1 cellular context compared by ENCODE assay signal in genomic region chr19:5800361-5801270, GRCh38.
TF ChIP-seq lines count a peak whose summit lies in the region.

No MANE protein-coding gene starts in this region.

TF ChIP-seq in HepG2, 621 proteins besides CTCF, POLR2A, EP300 and RAD21 (continued from another document and continues in another):
- TF ChIP-seq FOXP4 (CRISPR knock-in tag; IDR thresholded peaks at IDR 0.05): 0 out of 2 replicates have a peak, but pooled peaks have one; percentile 15
- no peak for TF ChIP-seq TSC22D2 (CRISPR knock-in tag; IDR thresholded peaks at IDR 0.05; ENCODE audit: borderline replicate concordance)
- TF ChIP-seq ZFP82 (CRISPR knock-in tag; IDR thresholded peaks at IDR 0.05; ENCODE audit: borderline replicate concordance): no peak
- TF ChIP-seq ZNF609 (CRISPR knock-in tag; IDR thresholded peaks at IDR 0.05; ENCODE audit: borderline replicate concordance): peak; percentile 45; the same call in 1 of the 2 replicates
- TF ChIP-seq DMAP1 (CRISPR knock-in tag; IDR thresholded peaks at IDR 0.05): peak; percentile 58; the same call in 1 of the 2 replicates
- TF ChIP-seq SMAD1 (CRISPR knock-in tag; IDR thresholded peaks at IDR 0.05; ENCODE audit: borderline replicate concordance, low read depth): no peak
- TF ChIP-seq PAWR (CRISPR knock-in tag; IDR thresholded peaks at IDR 0.05; ENCODE audit: borderline replicate concordance): no peak
- peak; percentile 35; the same call in 1 of the 2 replicates for TF ChIP-seq ZNF691 (CRISPR knock-in tag; IDR thresholded peaks at IDR 0.05; ENCODE audit: borderline replicate concordance, low read depth)
- TF ChIP-seq KAT7 (CRISPR knock-in tag; IDR thresholded peaks at IDR 0.05; ENCODE audit: borderline replicate concordance): no peak
- TF ChIP-seq NFIB (CRISPR knock-in tag; IDR thresholded peaks at IDR 0.05; ENCODE audit: borderline replicate concordance): no peak
- peak; percentile 78; the same call in 1 of the 2 replicates for TF ChIP-seq SIX1 (CRISPR knock-in tag; IDR thresholded peaks at IDR 0.05; ENCODE audit: borderline replicate concordance)
- TF ChIP-seq THYN1 (CRISPR knock-in tag; IDR thresholded peaks at IDR 0.05; ENCODE audit: borderline replicate concordance, low read depth): no peak
- TF ChIP-seq HMG20A (CRISPR knock-in tag; IDR thresholded peaks at IDR 0.05; ENCODE audit: borderline replicate concordance): peak; percentile 28; the same call in 1 of the 2 replicates
- TF ChIP-seq ZNF569 (CRISPR knock-in tag; IDR thresholded peaks at IDR 0.05; ENCODE audit: borderline replicate concordance): no peak
- TF ChIP-seq PREB (CRISPR knock-in tag; IDR thresholded peaks at IDR 0.05): no peak
- TF ChIP-seq MAZ (IDR thresholded peaks at IDR 0.05; ENCODE audit: borderline replicate concordance, low read depth, low read length): no peak
- TF ChIP-seq MAZ (CRISPR knock-in tag; IDR thresholded peaks at IDR 0.05; ENCODE audit: low read depth): peak; percentile 17; the same call in 1 of the 2 replicates
- peak; percentile 33; the same call in 1 of the 2 replicates for TF ChIP-seq KDM2A (CRISPR knock-in tag; IDR thresholded peaks at IDR 0.05; ENCODE audit: borderline replicate concordance, low read depth)
- TF ChIP-seq KLF6 (CRISPR knock-in tag; IDR thresholded peaks at IDR 0.05): no peak
- peak; percentile 77 for TF ChIP-seq MAX (IDR thresholded peaks at IDR 0.05)
- TF ChIP-seq YEATS4 (CRISPR knock-in tag; IDR thresholded peaks at IDR 0.05; ENCODE audit: borderline replicate concordance): 0 out of 2 replicates have a peak, but pooled peaks have one; percentile 47
- peak; percentile 86 for TF ChIP-seq ZNF263 (CRISPR knock-in tag; IDR thresholded peaks at IDR 0.05)
- peak; percentile 28; the same call in 1 of the 2 replicates for TF ChIP-seq ISL2 (CRISPR knock-in tag; IDR thresholded peaks at IDR 0.05)
- TF ChIP-seq ARID4A (CRISPR knock-in tag; IDR thresholded peaks at IDR 0.05; ENCODE audit: borderline replicate concordance): peak; percentile 39; the same call in 1 of the 2 replicates
- no peak for TF ChIP-seq PTBP1 (IDR thresholded peaks at IDR 0.05; ENCODE audit: low read depth, low read length, poor library complexity, severe bottlenecking)
- TF ChIP-seq SRY (CRISPR knock-in tag; IDR thresholded peaks at IDR 0.05): no peak
- TF ChIP-seq NFRKB (IDR thresholded peaks at IDR 0.05): no peak
- no peak for TF ChIP-seq JUNB (CRISPR knock-in tag; IDR thresholded peaks at IDR 0.05; ENCODE audit: borderline replicate concordance)
- peak; percentile 24; the same call in 1 of the 2 replicates for TF ChIP-seq ESRRA (CRISPR knock-in tag; IDR thresholded peaks at IDR 0.05; ENCODE audit: low read depth)
- TF ChIP-seq HNF4G (IDR thresholded peaks at IDR 0.05; ENCODE audit: borderline replicate concordance, low read depth, low read length): 0 out of 2 replicates have a peak, but pooled peaks have one; percentile 16
- TF ChIP-seq HNF4G (CRISPR knock-in tag; IDR thresholded peaks at IDR 0.05; ENCODE audit: borderline replicate concordance, low read depth): no peak
- peak; percentile 94 for TF ChIP-seq NR2F6 (IDR thresholded peaks at IDR 0.05)
- peak; percentile 95 for TF ChIP-seq NR2F6 (CRISPR knock-in tag; IDR thresholded peaks at IDR 0.05)
- peak; percentile 100 for TF ChIP-seq ZNF770 (CRISPR knock-in tag; IDR thresholded peaks at IDR 0.05)
- TF ChIP-seq HIVEP1 (CRISPR knock-in tag; IDR thresholded peaks at IDR 0.05): peak; percentile 23; the same call in 1 of the 2 replicates
- no peak for TF ChIP-seq TIGD3 (CRISPR knock-in tag; IDR thresholded peaks at IDR 0.05; ENCODE audit: borderline replicate concordance)
- TF ChIP-seq PCBP2 (optimal IDR thresholded peaks at IDR 0.05; ENCODE audit: low read depth, low read length, poor library complexity, severe bottlenecking): no peak
- TF ChIP-seq ZBTB7B (CRISPR knock-in tag; IDR thresholded peaks at IDR 0.05): 0 out of 2 replicates have a peak, but pooled peaks have one; percentile 42
- TF ChIP-seq ETV5 (CRISPR knock-in tag; IDR thresholded peaks at IDR 0.05; ENCODE audit: borderline replicate concordance): no peak
- TF ChIP-seq ZNF552 (CRISPR knock-in tag; IDR thresholded peaks at IDR 0.05; ENCODE audit: borderline replicate concordance): no peak
- TF ChIP-seq DNMT1 (CRISPR knock-in tag; IDR thresholded peaks at IDR 0.05): no peak
- TF ChIP-seq POLR2AphosphoS2 (IDR thresholded peaks at IDR 0.05; ENCODE audit: low read depth, low read length): no peak
- TF ChIP-seq ZNF780A (CRISPR knock-in tag; IDR thresholded peaks at IDR 0.05): no peak
- TF ChIP-seq SSRP1 (CRISPR knock-in tag; IDR thresholded peaks at IDR 0.05): no peak
- no peak for TF ChIP-seq ZNF800 (CRISPR knock-in tag; IDR thresholded peaks at IDR 0.05)
